ENCODE assay signal across 8 cellular contexts in the genomic region with DNA sequence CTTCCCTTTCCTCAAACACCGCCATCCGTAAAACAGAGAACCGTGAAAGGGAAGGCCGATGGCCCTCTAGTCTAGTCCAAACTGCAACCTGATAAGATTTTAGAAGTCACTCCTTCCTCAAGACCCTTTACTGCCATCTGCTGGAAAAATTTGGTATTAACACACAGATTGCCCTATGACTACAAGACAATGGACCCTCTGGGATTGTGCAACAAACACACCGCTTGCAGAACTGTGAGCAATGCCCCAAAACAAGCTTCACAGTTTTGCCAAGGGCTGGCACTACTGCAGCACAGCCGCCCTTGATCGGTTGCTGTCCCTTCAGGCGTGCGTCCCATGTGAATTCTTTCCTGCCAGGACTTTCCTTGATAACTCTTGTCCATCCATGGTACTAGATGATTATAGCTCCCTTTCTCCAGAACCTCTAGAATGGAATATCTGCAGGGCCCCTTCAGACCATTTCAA. TPM values are rescaled to one million over a fixed set of nuclear protein-coding genes. Genes with fewer than 3 reads are reported as not detected.
DNase-seq lines count a peak whose midpoint lies in the region; ATAC-seq and TF ChIP-seq lines count a peak whose summit lies in the region.

No MANE protein-coding gene starts in this region.

- H3K36me3 Mint-ChIP-seq in type B pancreatic cell = no peaks in the 10 kb centered on the region

- H3K27ac Mint-ChIP-seq in type B pancreatic cell = peak overlapping the region; percentile 44

- H3K4me1 Mint-ChIP-seq in type B pancreatic cell (ENCODE audit: unreplicated experiment) = peaks cover 15% of the 10 kb centered on the region

- H3K27me3 Mint-ChIP-seq in type B pancreatic cell = peaks cover 7% of the 10 kb centered on the region

- DNase-seq in DMS53 treated with DMSO at 0.1 percent for 48 hours (lab: John Stamatoyannopoulos, UW; ENCODE audit: unreplicated experiment) (peak; percentile 89), NCI-H524 treated with DMSO at 0.1 percent for 48 hours (lab: John Stamatoyannopoulos, UW) (peak; percentile 19), epidermal melanocyte (ENCODE audit: insufficient read length, low spot score) (peak; percentile 65), mucosa of gallbladder (ENCODE audit: low spot score) (peak; percentile 74), type B pancreatic cell (ENCODE audit: extremely low spot score, unreplicated experiment) (peak; percentile 70)
- peak; percentile 49 for DNase-seq in activated CD4-positive, alpha-beta T cell treated with anti-CD3 and anti-CD28 coated beads for 48 hours

- H3K9me3 Mint-ChIP-seq in type B pancreatic cell = peaks cover 4% of the 10 kb centered on the region

- no peak overlapping the region for H3K4me3 Mint-ChIP-seq in type B pancreatic cell

- peak; percentile 93 for ATAC-seq in GM21367 (IDR thresholded peaks at IDR 0.05; ENCODE audit: unreplicated experiment)
- peak; percentile 84 for ATAC-seq in HG03575 (IDR thresholded peaks at IDR 0.05; ENCODE audit: extremely low read depth, insufficient number of reproducible peaks, low FRiP score, unreplicated experiment)

- peak; percentile 89 for TF ChIP-seq CTCF in type B pancreatic cell (conservative IDR thresholded peaks at IDR 0.05)

RNA-seq across cellular contexts. Expression of gene LLPH, which starts 23.1 kb away (rescaled TPM):
- total RNA-seq in mucosa of gallbladder (16.5 TPM), type B pancreatic cell (ENCODE audit: low replicate concordance) (15.3 and 26.3 TPM in 2 replicates)

Comparison
In these comparisons a context has a peak if more than half of its experiments do, and no peak if none do; other contexts are left out.
1. Peak in every context shown above with its lines: DNase-seq and ATAC-seq.
2. DNase-seq: peak in every context shown above with its lines; median percentile 89 in DMS53 treated with DMSO at 0.1 percent for 48 hours; 74 in mucosa of gallbladder; 70 in type B pancreatic cell; 65 in epidermal melanocyte; 49 in activated CD4-positive, alpha-beta T cell treated with anti-CD3 and anti-CD28 coated beads for 48 hours; 19 in NCI-H524 treated with DMSO at 0.1 percent for 48 hours.